In genomic region chr10:58758311-58758710, GRCh38 we compare ENCODE assay signal across 21 cellular contexts.
A peak's percentile ranks its signal among the peaks of the same experiment; 100 is the strongest.
DNase-seq lines count a peak whose midpoint lies in the region; ATAC-seq, FAIRE-seq and TF ChIP-seq lines count a peak whose summit lies in the region.
"Had no signal": no experiment of that assay in that cellular context is flagged by ENCODE, and none has a peak within 500 bp of the region (broad histone marks: within the 10 kb centered on the region; RNA-seq: fewer than 3 reads in every experiment).

No MANE protein-coding gene starts in this region.

- no peak for TF ChIP-seq CTCF in psoas muscle (IDR thresholded peaks at IDR 0.05)

- DNase-seq in ACHN (peak; percentile 36), RCC 7860 (ENCODE audit: low spot score) (peak; percentile 57), kidney glomerular epithelial cell (lab: John Stamatoyannopoulos, UW) (peak; percentile 28), psoas muscle (no peak), NCI-H345 (lab: John Stamatoyannopoulos, UW) (no peak), erythroblast (lab: John Stamatoyannopoulos, UW) (no peak)
- DNase-seq in activated naive CD4-positive, alpha-beta T cell treated with anti-CD3 and anti-CD28 coated beads, Interleukin-2, amount 10 ng/mL, durations not matched to agents 7 days and 5 days: no peak
- DNase-seq: DMS53, EL, GF-D8, NCI-H1092, NCI-H1436 treated with DMSO at 0.1 percent for 48 hours, NCI-H1930, NCI-H2227 treated with DMSO at 0.1 percent for 48 hours, NCI-H524 treated with DMSO at 0.1 percent for 48 hours, NCI-H82 had no signal

- H3K27ac Mint-ChIP-seq in activated naive CD4-positive, alpha-beta T cell treated with anti-CD3 and anti-CD28 coated beads, Interleukin-2, amount 10 ng/mL, durations not matched to agents 7 days and 5 days: no peak overlapping the region
- H3K27ac Mint-ChIP-seq: B cell had no signal

- H3K27me3 ChIP-seq in psoas muscle (ENCODE audit: insufficient read depth in 3 of 3, low read length in 2 of 3): no peaks in the 10 kb centered on the region

- H3K4me3 Mint-ChIP-seq in activated naive CD4-positive, alpha-beta T cell treated with anti-CD3 and anti-CD28 coated beads, Interleukin-2, amount 10 ng/mL, durations not matched to agents 7 days and 5 days: no peak overlapping the region
- H3K4me3 Mint-ChIP-seq: B cell had no signal

- WGBS in psoas muscle, 3 donors: 40 to 60% (median 50%) methylated on average over 1 of the region's 1 CpG

- peak overlapping the region; percentile 81 for H3K27ac ChIP-seq in psoas muscle

- no peaks in the 10 kb centered on the region for H3K9me3 Mint-ChIP-seq in activated naive CD4-positive, alpha-beta T cell treated with anti-CD3 and anti-CD28 coated beads, Interleukin-2, amount 10 ng/mL, durations not matched to agents 7 days and 5 days

- peak; percentile 92 for FAIRE-seq in RCC 7860 (lab: Jason Lieb, UNC)
- FAIRE-seq: D721Med, K562 had no signal

- no peaks in the 10 kb centered on the region for H3K36me3 ChIP-seq in psoas muscle (ENCODE audit: insufficient read depth in 1 of 2, low read depth in 1 of 2)

- no peaks in the 10 kb centered on the region for H3K4me1 Mint-ChIP-seq in activated naive CD4-positive, alpha-beta T cell treated with anti-CD3 and anti-CD28 coated beads, Interleukin-2, amount 10 ng/mL, durations not matched to agents 7 days and 5 days
- H3K4me1 Mint-ChIP-seq: B cell had no signal

- in situ Hi-C loops in ACHN (cut with HindIII; ENCODE audit: low pct_ligation_motif_present, low pct_unique_long_range_greater_than_20kb, low sequenced_read_pairs): no loop called here

- H3K27me3 Mint-ChIP-seq in activated naive CD4-positive, alpha-beta T cell treated with anti-CD3 and anti-CD28 coated beads, Interleukin-2, amount 10 ng/mL, durations not matched to agents 7 days and 5 days: no peaks in the 10 kb centered on the region

- peaks cover 28% of the 10 kb centered on the region for H3K4me1 ChIP-seq in psoas muscle

- H3K36me3 Mint-ChIP-seq in activated naive CD4-positive, alpha-beta T cell treated with anti-CD3 and anti-CD28 coated beads, Interleukin-2, amount 10 ng/mL, durations not matched to agents 7 days and 5 days: no peaks in the 10 kb centered on the region

- no peak for TF ChIP-seq POLR2A in erythroblast (IDR thresholded peaks at IDR 0.05; ENCODE audit: low read length)

- ATAC-seq in psoas muscle: no peak
- ATAC-seq in HG03045 (IDR thresholded peaks at IDR 0.05; ENCODE audit: unreplicated experiment): no peak
- ATAC-seq: K562, Panc1 had no signal

- CTCF ChIA-PET in activated naive CD4-positive, alpha-beta T cell treated with anti-CD3 and anti-CD28 coated beads, Interleukin-2, amount 10 ng/mL, durations not matched to agents 7 days and 5 days (lab: Charles Lee): no interaction called here

- no peak overlapping the region for H3K4me3 ChIP-seq in psoas muscle
- H3K4me3 ChIP-seq: K562 had no signal

- intact Hi-C loops in psoas muscle (cut with DNase I): loop anchor here in 1 of 2 donors (10.0 kb wide), 1 partner anchor 114 kb away; no protein-coding TSS in a partner anchor

- H3K9me3 ChIP-seq in psoas muscle: no peaks in the 10 kb centered on the region

Comparison
In these comparisons a context has a peak if more than half of its experiments do, and no peak if none do; other contexts are left out.
1. DNase-seq: peak in ACHN (single experiment), RCC 7860 (single experiment) and kidney glomerular epithelial cell (single experiment); none in psoas muscle (0 of 2), NCI-H345 (single experiment), activated naive CD4-positive, alpha-beta T cell treated with anti-CD3 and anti-CD28 coated beads, Interleukin-2, amount 10 ng/mL, durations not matched to agents 7 days and 5 days (single experiment) and erythroblast (0 of 2).